ENCODE assay signal across 8 cellular contexts in genomic region chr17:76710863-76711611, GRCh38. TPM values are rescaled to one million over a fixed set of nuclear protein-coding genes. Genes with fewer than 3 reads are reported as not detected.
DNase-seq lines count a peak whose midpoint lies in the region; ATAC-seq and TF ChIP-seq lines count a peak whose summit lies in the region.

MXRA7 (minus strand) TSS chr17:76710965; CDS start chr17:76710946, 19 bp downstream.

- ATAC-seq in naive thymus-derived CD8-positive, alpha-beta T cell = peak; percentile 45 to 54
- ATAC-seq in GM18517 (IDR thresholded peaks at IDR 0.05; ENCODE audit: unreplicated experiment) = no peak

- no peaks in the 10 kb centered on the region for H3K9me2 ChIP-seq in PC-9 (ENCODE audit: insufficient read depth)

- H3K4me3 ChIP-seq in ACC112 (ENCODE audit: low read depth, low read length) (peak within 1 kb of the TSS; percentile 86), H7 (ENCODE audit: insufficient read depth, low read depth, low read length) (peak within 1 kb of the TSS; percentile 53), PC-9 (peak within 1 kb of the TSS; percentile 56), fibroblast of pulmonary artery (replicated peaks; ENCODE audit: low read depth, low read length) (peak within 1 kb of the TSS; percentile 67)

- H3K27ac Mint-ChIP-seq in naive thymus-derived CD8-positive, alpha-beta T cell = peak within 1 kb of the TSS in 8 of 10 donors; percentile 23 to 83 (median 68)

- H3K27me3 ChIP-seq in ACC112 (ENCODE audit: insufficient read depth, low read length) (no peaks in the 10 kb centered on the region), H7 (ENCODE audit: control insufficient read depth, insufficient read depth, low read length) (peaks cover 18% of the 10 kb centered on the region), PC-9 (ENCODE audit: insufficient read depth, low read depth) (no peaks in the 10 kb centered on the region)

- H3K79me2 ChIP-seq in ACC112 (ENCODE audit: control insufficient read depth, insufficient read depth, low read length, unreplicated experiment) (peaks cover 68% of the 10 kb centered on the region), PC-9 (ENCODE audit: low read depth) (no peaks in the 10 kb centered on the region)

- intact Hi-C loops in PC-9 (cut with micrococcal nuclease; ENCODE audit: unreplicated experiment) = loop anchor here (10.0 kb wide), 1 partner anchor 246 kb away; the partner anchor contains the start of gene AANAT

- DNase-seq in H7 (peak; percentile 97), PC-9 (peak in 1 of 2 experiments; percentile 69), activated gamma-delta T cell (lab: John Stamatoyannopoulos, UW) (peak; percentile 66), fibroblast of pulmonary artery (ENCODE audit: low read depth) (peak; percentile 68), superior temporal gyrus (ENCODE audit: extremely low spot score) (peak; percentile 60)
- DNase-seq in naive thymus-derived CD8-positive, alpha-beta T cell = peak in 9 of 10 donors; percentile 40 to 79 (median 52)

- H3K4me1 Mint-ChIP-seq in naive thymus-derived CD8-positive, alpha-beta T cell = peaks cover 19 to 46% (median 42%) of the 10 kb centered on the region in 4 donors

- peaks cover 36% of the 10 kb centered on the region for H3K4me1 ChIP-seq in ACC112 (ENCODE audit: control insufficient read depth, insufficient read depth, low read length, unreplicated experiment)
- 0 out of 2 replicates have a peak, but pooled peaks cover 6% of the 10 kb centered on the region for H3K4me1 ChIP-seq in PC-9 (replicated peaks; ENCODE audit: insufficient read depth)

- no peaks in the 10 kb centered on the region for H4K20me1 ChIP-seq in PC-9 (ENCODE audit: insufficient read depth)

- peak within 1 kb of the TSS; percentile 11 for H2AFZ ChIP-seq in ACC112 (ENCODE audit: low read length, unreplicated experiment)
- no peak within 1 kb of the TSS for H2AFZ ChIP-seq in PC-9

- TF ChIP-seq CTCF in PC-9 (conservative IDR thresholded peaks at IDR 0.05) (no peak), fibroblast of pulmonary artery (IDR thresholded peaks at IDR 0.05; ENCODE audit: low read length, missing control alignments) (no peak)

- H3K4me3 Mint-ChIP-seq in naive thymus-derived CD8-positive, alpha-beta T cell = peak within 1 kb of the TSS; percentile 58 to 86 (median 77)

- H3K36me3 Mint-ChIP-seq in naive thymus-derived CD8-positive, alpha-beta T cell = peaks cover 0 to 12% (median 2%) of the 10 kb centered on the region in 3 donors

- CTCF ChIA-PET in PC-9 (lab: Charles Lee) = interaction anchor here (0.5 to 0.6 kb wide), 2 partner anchors 127 to 130 kb away, joined by 6 read pairs; no protein-coding TSS in a partner anchor

- POLR2A ChIA-PET in PC-9 (lab: Charles Lee; ENCODE audit: unreplicated experiment) = no interaction called here
- POLR2A ChIA-PET in naive thymus-derived CD8-positive, alpha-beta T cell (lab: Charles Lee) = interaction anchor here (0.5 to 7.3 kb wide), 6 partner anchors 14 to 755 kb away, joined by 3 to 93 read pairs (median 5); partner anchors contain the start of genes MFSD11 and SRSF2

- H3K36me3 ChIP-seq in ACC112 (ENCODE audit: insufficient read depth, low read length) (no peaks in the 10 kb centered on the region; the same call in 1 of the 2 replicates), H7 (replicated peaks; ENCODE audit: control insufficient read depth, insufficient read depth, low read length) (peaks cover under 1% of the 10 kb centered on the region; the same call in 1 of the 2 replicates), PC-9 (ENCODE audit: low read depth) (no peaks in the 10 kb centered on the region)

- BruUV-seq in PC-9 (replicated peaks; lab: Mats Ljungman, UMichigan) = no TSS peak

- H3F3A ChIP-seq in PC-9 (ENCODE audit: insufficient read depth, low read depth) = peaks cover 7% of the 10 kb centered on the region; the same call in 1 of the 2 replicates

- no peaks in the 10 kb centered on the region for H3K27me3 Mint-ChIP-seq in naive thymus-derived CD8-positive, alpha-beta T cell

- peak within 1 kb of the TSS; percentile 85 for H3K27ac ChIP-seq in ACC112 (ENCODE audit: low read depth, low read length)
- H3K27ac ChIP-seq in PC-9 = no peak within 1 kb of the TSS

- peak within 1 kb of the TSS; percentile 76 for H3K4me2 ChIP-seq in PC-9

- H3K9me3 ChIP-seq in PC-9 (ENCODE audit: insufficient read depth, low read depth) = no peaks in the 10 kb centered on the region

- no peaks in the 10 kb centered on the region for H3K9me3 Mint-ChIP-seq in naive thymus-derived CD8-positive, alpha-beta T cell

RNA-seq across cellular contexts. Expression of gene MXRA7, which starts in this region (rescaled TPM):
- 38.2 and 59.3 TPM in 2 replicates for total RNA-seq in H7 (2014; rRNA removed; shearing (Covaris generic))
- total RNA-seq in PC-9 (2021) = 5.5 and 8.9 TPM in 2 replicates
- total RNA-seq in naive thymus-derived CD8-positive, alpha-beta T cell = 10 to 100 TPM; 13.9 to 16.3 TPM
- polyA plus RNA-seq in naive thymus-derived CD8-positive, alpha-beta T cell = 10 to 100 TPM in 1 of 3 donors, 1 to 10 TPM in 2; 2.2 to 25.3 (median 5.4) TPM
